In genomic region chr7:26550492-26550891, GRCh38 we compare ENCODE assay signal across 1 cellular context.
TF ChIP-seq lines count a peak whose summit lies in the region.

No MANE protein-coding gene starts in this region.

TF ChIP-seq in HCT116, 20 proteins besides CTCF, POLR2A, EP300 and RAD21 (continued from another document):
- no peak for TF ChIP-seq TCF7L2 (IDR thresholded peaks at IDR 0.05; ENCODE audit: borderline replicate concordance, extremely low read depth, insufficient read depth, insufficient read length)
